Comparison of ENCODE assay signal across 1 cellular context in the genomic region with DNA sequence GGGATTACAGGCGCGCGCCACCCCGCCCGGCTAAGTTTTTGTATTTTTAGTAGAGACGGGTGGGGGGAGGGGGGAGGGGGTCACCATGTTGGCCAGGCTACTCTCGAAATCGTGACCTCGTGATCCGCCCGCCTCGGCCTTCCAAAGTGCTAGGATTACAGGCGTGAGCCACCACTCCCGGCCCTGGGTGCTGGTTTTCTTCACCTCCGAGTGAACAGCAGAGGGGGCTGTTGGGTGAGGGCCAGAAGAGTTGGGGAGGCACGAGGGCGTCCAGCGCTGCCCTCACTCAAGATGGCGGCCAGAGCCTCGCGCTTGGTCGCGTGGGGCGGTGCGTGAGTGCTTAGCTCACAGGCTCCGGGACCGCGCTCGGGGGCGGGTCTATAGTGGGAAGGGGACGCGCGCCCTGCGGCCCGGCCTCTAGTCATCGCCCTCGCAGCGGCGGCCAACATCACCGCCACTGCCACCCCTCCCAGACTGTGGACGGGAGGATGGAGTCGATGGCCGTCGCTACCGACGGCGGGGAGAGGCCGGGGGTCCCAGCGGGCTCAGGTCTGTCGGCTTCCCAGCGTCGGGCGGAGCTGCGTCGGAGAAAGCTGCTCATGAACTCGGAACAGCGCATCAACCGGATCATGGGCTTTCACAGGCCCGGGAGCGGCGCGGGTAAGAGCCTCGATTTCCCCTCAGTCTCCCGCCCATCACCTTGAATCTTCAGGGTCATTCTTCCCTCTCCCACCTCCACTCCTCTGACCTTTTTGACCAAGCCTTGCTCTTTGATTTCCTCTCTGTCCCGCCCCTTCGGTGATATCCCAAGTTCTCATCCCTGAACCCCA.
TF ChIP-seq lines count a peak whose summit lies in the region.

A gene (plus strand): TSS at position 416 of the 830 bp plus-strand sequence. CDS start 73 bp downstream, at position 489.

TF ChIP-seq in HEK293, 187 proteins besides CTCF, POLR2A, EP300 and RAD21 (continued from another document and continues in another):
- TF ChIP-seq, protein P1, sequence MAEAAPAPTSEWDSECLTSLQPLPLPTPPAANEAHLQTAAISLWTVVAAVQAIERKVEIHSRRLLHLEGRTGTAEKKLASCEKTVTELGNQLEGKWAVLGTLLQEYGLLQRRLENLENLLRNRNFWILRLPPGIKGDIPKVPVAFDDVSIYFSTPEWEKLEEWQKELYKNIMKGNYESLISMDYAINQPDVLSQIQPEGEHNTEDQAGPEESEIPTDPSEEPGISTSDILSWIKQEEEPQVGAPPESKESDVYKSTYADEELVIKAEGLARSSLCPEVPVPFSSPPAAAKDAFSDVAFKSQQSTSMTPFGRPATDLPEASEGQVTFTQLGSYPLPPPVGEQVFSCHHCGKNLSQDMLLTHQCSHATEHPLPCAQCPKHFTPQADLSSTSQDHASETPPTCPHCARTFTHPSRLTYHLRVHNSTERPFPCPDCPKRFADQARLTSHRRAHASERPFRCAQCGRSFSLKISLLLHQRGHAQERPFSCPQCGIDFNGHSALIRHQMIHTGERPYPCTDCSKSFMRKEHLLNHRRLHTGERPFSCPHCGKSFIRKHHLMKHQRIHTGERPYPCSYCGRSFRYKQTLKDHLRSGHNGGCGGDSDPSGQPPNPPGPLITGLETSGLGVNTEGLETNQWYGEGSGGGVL (tag by site-specific recombination; IDR thresholded peaks at IDR 0.05) = peak; percentile 63
- TF ChIP-seq, protein P2, sequence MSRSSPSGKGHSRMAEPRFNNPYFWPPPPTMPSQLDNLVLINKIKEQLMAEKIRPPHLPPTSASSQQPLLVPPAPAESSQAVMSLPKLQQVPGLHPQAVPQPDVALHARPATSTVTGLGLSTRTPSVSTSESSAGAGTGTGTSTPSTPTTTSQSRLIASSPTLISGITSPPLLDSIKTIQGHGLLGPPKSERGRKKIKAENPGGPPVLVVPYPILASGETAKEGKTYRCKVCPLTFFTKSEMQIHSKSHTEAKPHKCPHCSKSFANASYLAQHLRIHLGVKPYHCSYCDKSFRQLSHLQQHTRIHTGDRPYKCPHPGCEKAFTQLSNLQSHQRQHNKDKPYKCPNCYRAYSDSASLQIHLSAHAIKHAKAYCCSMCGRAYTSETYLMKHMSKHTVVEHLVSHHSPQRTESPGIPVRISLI (tag by site-specific recombination; IDR thresholded peaks at IDR 0.05) = peak; percentile 53; the same call in 1 of the 2 replicates
- TF ChIP-seq REPIN1 (tag by site-specific recombination; IDR thresholded peaks at IDR 0.05; ENCODE audit: low read depth) (no peak), ZNF596 (tag by site-specific recombination; IDR thresholded peaks at IDR 0.05) (no peak), ZFP41 (tag by site-specific recombination; IDR thresholded peaks at IDR 0.05; ENCODE audit: borderline replicate concordance) (no peak), ZNF776 (tag by site-specific recombination; IDR thresholded peaks at IDR 0.05; ENCODE audit: borderline replicate concordance) (no peak), ZNF555 (tag by site-specific recombination; conservative IDR thresholded peaks at IDR 0.05) (no peak), ZNF677 (tag by site-specific recombination; IDR thresholded peaks at IDR 0.05) (no peak), ZNF138 (tag by site-specific recombination; IDR thresholded peaks at IDR 0.05; ENCODE audit: borderline replicate concordance) (no peak), ZNF416 (tag by site-specific recombination; IDR thresholded peaks at IDR 0.05) (no peak), ZNF521 (tag by site-specific recombination; IDR thresholded peaks at IDR 0.05) (no peak), GLI2 (tag by site-specific recombination; IDR thresholded peaks at IDR 0.05; ENCODE audit: borderline replicate concordance, low read depth) (no peak), ZNF350 (tag by site-specific recombination; IDR thresholded peaks at IDR 0.05) (no peak), ZNF792 (tag by site-specific recombination; IDR thresholded peaks at IDR 0.05) (no peak), TCF7L2 (IDR thresholded peaks at IDR 0.05; ENCODE audit: borderline replicate concordance, low read depth, low read length) (no peak), ZNF10 (tag by site-specific recombination; IDR thresholded peaks at IDR 0.05) (0 out of 2 replicates have a peak, but pooled peaks have one; percentile 26), SCRT2 (tag by site-specific recombination; IDR thresholded peaks at IDR 0.05) (no peak; the same call in 1 of the 2 replicates), SETDB1 (IDR thresholded peaks at IDR 0.05; ENCODE audit: insufficient read length, low read length) (no peak), ZNF248 (tag by site-specific recombination; IDR thresholded peaks at IDR 0.05) (no peak), ZFHX2 (tag by site-specific recombination; conservative IDR thresholded peaks at IDR 0.05) (peak; percentile 89), ZNF768 (tag by site-specific recombination; IDR thresholded peaks at IDR 0.05) (peak; percentile 61; the same call in 1 of the 2 replicates), GLI4 (tag by site-specific recombination; IDR thresholded peaks at IDR 0.05) (no peak), ZNF629 (tag by site-specific recombination; IDR thresholded peaks at IDR 0.05) (peak; percentile 97), ZNF394 (tag by site-specific recombination; IDR thresholded peaks at IDR 0.05; ENCODE audit: borderline replicate concordance) (peak; percentile 76; the same call in 1 of the 2 replicates), ZNF623 (tag by site-specific recombination; IDR thresholded peaks at IDR 0.05) (peak; percentile 25; the same call in 1 of the 2 replicates), SP7 (tag by site-specific recombination; IDR thresholded peaks at IDR 0.05) (peak; percentile 82), FEZF1 (tag by site-specific recombination; IDR thresholded peaks at IDR 0.05) (no peak), ZFP69B (tag by site-specific recombination; IDR thresholded peaks at IDR 0.05) (peak; percentile 59; the same call in 1 of the 2 replicates), ZNF433 (tag by site-specific recombination; IDR thresholded peaks at IDR 0.05; ENCODE audit: low read depth) (no peak), ZNF211 (tag by site-specific recombination; IDR thresholded peaks at IDR 0.05; ENCODE audit: low read depth) (no peak), ZSCAN16 (tag by site-specific recombination; IDR thresholded peaks at IDR 0.05) (peak; percentile 93), GFI1B (tag by site-specific recombination; IDR thresholded peaks at IDR 0.05) (no peak), ZBTB1 (tag by site-specific recombination; IDR thresholded peaks at IDR 0.05) (peak; percentile 94), HOXD13 (CRISPR knock-in tag; IDR thresholded peaks at IDR 0.05; ENCODE audit: borderline replicate concordance) (no peak), ZNF132 (tag by site-specific recombination; IDR thresholded peaks at IDR 0.05; ENCODE audit: borderline replicate concordance) (no peak), ZNF175 (tag by site-specific recombination; IDR thresholded peaks at IDR 0.05) (no peak), ZBTB20 (tag by site-specific recombination; IDR thresholded peaks at IDR 0.05) (peak; percentile 91; the same call in 1 of the 2 replicates), ZEB2 (tag by site-specific recombination; IDR thresholded peaks at IDR 0.05) (peak; percentile 90), ZNF239 (tag by site-specific recombination; IDR thresholded peaks at IDR 0.05) (no peak), HOXC10 (CRISPR knock-in tag; IDR thresholded peaks at IDR 0.05) (no peak)
- TF ChIP-seq, protein P3, sequence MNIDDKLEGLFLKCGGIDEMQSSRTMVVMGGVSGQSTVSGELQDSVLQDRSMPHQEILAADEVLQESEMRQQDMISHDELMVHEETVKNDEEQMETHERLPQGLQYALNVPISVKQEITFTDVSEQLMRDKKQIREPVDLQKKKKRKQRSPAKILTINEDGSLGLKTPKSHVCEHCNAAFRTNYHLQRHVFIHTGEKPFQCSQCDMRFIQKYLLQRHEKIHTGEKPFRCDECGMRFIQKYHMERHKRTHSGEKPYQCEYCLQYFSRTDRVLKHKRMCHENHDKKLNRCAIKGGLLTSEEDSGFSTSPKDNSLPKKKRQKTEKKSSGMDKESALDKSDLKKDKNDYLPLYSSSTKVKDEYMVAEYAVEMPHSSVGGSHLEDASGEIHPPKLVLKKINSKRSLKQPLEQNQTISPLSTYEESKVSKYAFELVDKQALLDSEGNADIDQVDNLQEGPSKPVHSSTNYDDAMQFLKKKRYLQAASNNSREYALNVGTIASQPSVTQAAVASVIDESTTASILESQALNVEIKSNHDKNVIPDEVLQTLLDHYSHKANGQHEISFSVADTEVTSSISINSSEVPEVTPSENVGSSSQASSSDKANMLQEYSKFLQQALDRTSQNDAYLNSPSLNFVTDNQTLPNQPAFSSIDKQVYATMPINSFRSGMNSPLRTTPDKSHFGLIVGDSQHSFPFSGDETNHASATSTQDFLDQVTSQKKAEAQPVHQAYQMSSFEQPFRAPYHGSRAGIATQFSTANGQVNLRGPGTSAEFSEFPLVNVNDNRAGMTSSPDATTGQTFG (tag by site-specific recombination; IDR thresholded peaks at IDR 0.05; ENCODE audit: borderline replicate concordance) = no peak
- TF ChIP-seq, protein P4, sequence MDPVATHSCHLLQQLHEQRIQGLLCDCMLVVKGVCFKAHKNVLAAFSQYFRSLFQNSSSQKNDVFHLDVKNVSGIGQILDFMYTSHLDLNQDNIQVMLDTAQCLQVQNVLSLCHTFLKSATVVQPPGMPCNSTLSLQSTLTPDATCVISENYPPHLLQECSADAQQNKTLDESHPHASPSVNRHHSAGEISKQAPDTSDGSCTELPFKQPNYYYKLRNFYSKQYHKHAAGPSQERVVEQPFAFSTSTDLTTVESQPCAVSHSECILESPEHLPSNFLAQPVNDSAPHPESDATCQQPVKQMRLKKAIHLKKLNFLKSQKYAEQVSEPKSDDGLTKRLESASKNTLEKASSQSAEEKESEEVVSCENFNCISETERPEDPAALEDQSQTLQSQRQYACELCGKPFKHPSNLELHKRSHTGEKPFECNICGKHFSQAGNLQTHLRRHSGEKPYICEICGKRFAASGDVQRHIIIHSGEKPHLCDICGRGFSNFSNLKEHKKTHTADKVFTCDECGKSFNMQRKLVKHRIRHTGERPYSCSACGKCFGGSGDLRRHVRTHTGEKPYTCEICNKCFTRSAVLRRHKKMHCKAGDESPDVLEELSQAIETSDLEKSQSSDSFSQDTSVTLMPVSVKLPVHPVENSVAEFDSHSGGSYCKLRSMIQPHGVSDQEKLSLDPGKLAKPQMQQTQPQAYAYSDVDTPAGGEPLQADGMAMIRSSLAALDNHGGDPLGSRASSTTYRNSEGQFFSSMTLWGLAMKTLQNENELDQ (tag by site-specific recombination; IDR thresholded peaks at IDR 0.05; ENCODE audit: low read depth) = no peak
- TF ChIP-seq, protein P5, sequence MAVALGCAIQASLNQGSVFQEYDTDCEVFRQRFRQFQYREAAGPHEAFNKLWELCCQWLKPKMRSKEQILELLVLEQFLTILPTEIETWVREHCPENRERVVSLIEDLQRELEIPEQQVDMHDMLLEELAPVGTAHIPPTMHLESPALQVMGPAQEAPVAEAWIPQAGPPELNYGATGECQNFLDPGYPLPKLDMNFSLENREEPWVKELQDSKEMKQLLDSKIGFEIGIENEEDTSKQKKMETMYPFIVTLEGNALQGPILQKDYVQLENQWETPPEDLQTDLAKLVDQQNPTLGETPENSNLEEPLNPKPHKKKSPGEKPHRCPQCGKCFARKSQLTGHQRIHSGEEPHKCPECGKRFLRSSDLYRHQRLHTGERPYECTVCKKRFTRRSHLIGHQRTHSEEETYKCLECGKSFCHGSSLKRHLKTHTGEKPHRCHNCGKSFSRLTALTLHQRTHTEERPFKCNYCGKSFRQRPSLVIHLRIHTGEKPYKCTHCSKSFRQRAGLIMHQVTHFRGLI (tag by site-specific recombination; IDR thresholded peaks at IDR 0.05) = peak; percentile 88
- TF ChIP-seq, protein P6, sequence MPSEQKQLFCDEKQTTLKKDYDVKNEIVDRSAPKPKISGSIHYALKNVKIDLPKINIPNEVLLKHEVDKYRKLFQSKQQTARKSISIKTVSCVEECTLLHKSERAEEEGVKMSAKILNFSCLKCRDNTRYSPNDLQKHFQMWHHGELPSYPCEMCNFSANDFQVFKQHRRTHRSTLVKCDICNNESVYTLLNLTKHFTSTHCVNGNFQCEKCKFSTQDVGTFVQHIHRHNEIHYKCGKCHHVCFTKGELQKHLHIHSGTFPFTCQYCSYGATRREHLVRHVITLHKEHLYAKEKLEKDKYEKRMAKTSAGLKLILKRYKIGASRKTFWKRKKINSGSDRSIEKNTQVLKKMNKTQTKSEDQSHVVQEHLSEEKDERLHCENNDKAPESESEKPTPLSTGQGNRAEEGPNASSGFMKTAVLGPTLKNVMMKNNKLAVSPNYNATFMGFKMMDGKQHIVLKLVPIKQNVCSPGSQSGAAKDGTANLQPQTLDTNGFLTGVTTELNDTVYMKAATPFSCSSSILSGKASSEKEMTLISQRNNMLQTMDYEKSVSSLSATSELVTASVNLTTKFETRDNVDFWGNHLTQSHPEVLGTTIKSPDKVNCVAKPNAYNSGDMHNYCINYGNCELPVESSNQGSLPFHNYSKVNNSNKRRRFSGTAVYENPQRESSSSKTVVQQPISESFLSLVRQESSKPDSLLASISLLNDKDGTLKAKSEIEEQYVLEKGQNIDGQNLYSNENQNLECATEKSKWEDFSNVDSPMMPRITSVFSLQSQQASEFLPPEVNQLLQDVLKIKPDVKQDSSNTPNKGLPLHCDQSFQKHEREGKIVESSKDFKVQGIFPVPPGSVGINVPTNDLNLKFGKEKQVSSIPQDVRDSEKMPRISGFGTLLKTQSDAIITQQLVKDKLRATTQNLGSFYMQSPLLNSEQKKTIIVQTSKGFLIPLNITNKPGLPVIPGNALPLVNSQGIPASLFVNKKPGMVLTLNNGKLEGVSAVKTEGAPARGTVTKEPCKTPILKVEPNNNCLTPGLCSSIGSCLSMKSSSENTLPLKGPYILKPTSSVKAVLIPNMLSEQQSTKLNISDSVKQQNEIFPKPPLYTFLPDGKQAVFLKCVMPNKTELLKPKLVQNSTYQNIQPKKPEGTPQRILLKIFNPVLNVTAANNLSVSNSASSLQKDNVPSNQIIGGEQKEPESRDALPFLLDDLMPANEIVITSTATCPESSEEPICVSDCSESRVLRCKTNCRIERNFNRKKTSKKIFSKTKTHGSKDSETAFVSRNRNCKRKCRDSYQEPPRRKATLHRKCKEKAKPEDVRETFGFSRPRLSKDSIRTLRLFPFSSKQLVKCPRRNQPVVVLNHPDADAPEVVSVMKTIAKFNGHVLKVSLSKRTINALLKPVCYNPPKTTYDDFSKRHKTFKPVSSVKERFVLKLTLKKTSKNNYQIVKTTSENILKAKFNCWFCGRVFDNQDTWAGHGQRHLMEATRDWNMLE (tag by site-specific recombination; conservative IDR thresholded peaks at IDR 0.05; ENCODE audit: low read depth) = no peak
- TF ChIP-seq, protein P7, sequence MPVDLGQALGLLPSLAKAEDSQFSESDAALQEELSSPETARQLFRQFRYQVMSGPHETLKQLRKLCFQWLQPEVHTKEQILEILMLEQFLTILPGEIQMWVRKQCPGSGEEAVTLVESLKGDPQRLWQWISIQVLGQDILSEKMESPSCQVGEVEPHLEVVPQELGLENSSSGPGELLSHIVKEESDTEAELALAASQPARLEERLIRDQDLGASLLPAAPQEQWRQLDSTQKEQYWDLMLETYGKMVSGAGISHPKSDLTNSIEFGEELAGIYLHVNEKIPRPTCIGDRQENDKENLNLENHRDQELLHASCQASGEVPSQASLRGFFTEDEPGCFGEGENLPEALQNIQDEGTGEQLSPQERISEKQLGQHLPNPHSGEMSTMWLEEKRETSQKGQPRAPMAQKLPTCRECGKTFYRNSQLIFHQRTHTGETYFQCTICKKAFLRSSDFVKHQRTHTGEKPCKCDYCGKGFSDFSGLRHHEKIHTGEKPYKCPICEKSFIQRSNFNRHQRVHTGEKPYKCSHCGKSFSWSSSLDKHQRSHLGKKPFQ (tag by site-specific recombination; IDR thresholded peaks at IDR 0.05) = 0 out of 2 replicates have a peak, but pooled peaks have one; percentile 13
